In genomic region chr17:39772415-39772814, GRCh38 we compare ENCODE assay signal across 12 cellular contexts. TPM values are rescaled to one million over a fixed set of nuclear protein-coding genes. Genes with fewer than 3 reads are reported as not detected.
DNase-seq lines count a peak whose midpoint lies in the region; ATAC-seq and TF ChIP-seq lines count a peak whose summit lies in the region.
"Had no signal": no experiment of that assay in that cellular context is flagged by ENCODE, and none has a peak within 500 bp of the region (broad histone marks: within the 10 kb centered on the region; RNA-seq: fewer than 3 reads in every experiment).

No MANE protein-coding gene starts in this region.

- no peaks in the 10 kb centered on the region for H3K27me3 Mint-ChIP-seq in CD8-positive, alpha-beta T cell (ENCODE audit: low read depth)
- no peaks in the 10 kb centered on the region for H3K27me3 Mint-ChIP-seq in activated T-helper 1 cell treated with anti-CD3 and anti-CD28 coated beads, Interleukin-12 subunit alpha, Interleukin-12 subunit beta, Interleukin-2, Interleukin-4 antibody, amounts not matched to agents 30 ng/mL and 10 ng/mL and 1 ng/mL, durations not matched to agents 14 hours and 24 hours and 36 hours (ENCODE audit: insufficient read depth)
- H3K27me3 Mint-ChIP-seq in natural killer cell (ENCODE audit: low read depth in 2 of 2), result no peaks in the 10 kb centered on the region

- peaks cover 92% of the 10 kb centered on the region for H3K4me1 Mint-ChIP-seq in CD8-positive, alpha-beta T cell (ENCODE audit: low read depth)
- peaks cover 95% of the 10 kb centered on the region for H3K4me1 Mint-ChIP-seq in activated T-helper 1 cell treated with anti-CD3 and anti-CD28 coated beads, Interleukin-12 subunit alpha, Interleukin-12 subunit beta, Interleukin-2, Interleukin-4 antibody, amounts not matched to agents 30 ng/mL and 10 ng/mL and 1 ng/mL, durations not matched to agents 14 hours and 24 hours and 36 hours (ENCODE audit: low read depth)
- H3K4me1 Mint-ChIP-seq in natural killer cell, result peaks cover 94 to 95% of the 10 kb centered on the region in 2 donors

- POLR2A ChIA-PET in CD8-positive, alpha-beta T cell (lab: Charles Lee), result interaction anchor here (0.6 to 1.0 kb wide), 5 partner anchors 21 to 1049 kb away, joined by 3 read pairs; no protein-coding TSS in a partner anchor

- H3K9me3 ChIP-seq in CD8-positive, alpha-beta T cell (ENCODE audit: low read length), result no peaks in the 10 kb centered on the region
- H3K9me3 ChIP-seq: heart left ventricle had no signal

- H3K4me1 ChIP-seq in CD8-positive, alpha-beta T cell (ENCODE audit: insufficient read depth, low read length), result peaks cover 97% of the 10 kb centered on the region

- peak overlapping the region; percentile 78 for H3K4me3 Mint-ChIP-seq in CD8-positive, alpha-beta T cell
- H3K4me3 Mint-ChIP-seq in activated T-helper 1 cell treated with anti-CD3 and anti-CD28 coated beads, Interleukin-12 subunit alpha, Interleukin-12 subunit beta, Interleukin-2, Interleukin-4 antibody, amounts not matched to agents 30 ng/mL and 10 ng/mL and 1 ng/mL, durations not matched to agents 14 hours and 24 hours and 36 hours, result peak overlapping the region; percentile 49
- H3K4me3 Mint-ChIP-seq in natural killer cell, result peak overlapping the region; percentile 97

- no peak for ATAC-seq in CD8-positive, alpha-beta T cell
- ATAC-seq in natural killer cell, result no peak
- no peak for ATAC-seq in HG02885 (IDR thresholded peaks at IDR 0.05; ENCODE audit: poor library complexity, unreplicated experiment)
- no peak for ATAC-seq in GM21737 (IDR thresholded peaks at IDR 0.05; ENCODE audit: unreplicated experiment)
- ATAC-seq: heart left ventricle had no signal

- peaks cover 63% of the 10 kb centered on the region for H3K36me3 Mint-ChIP-seq in CD8-positive, alpha-beta T cell
- H3K36me3 Mint-ChIP-seq in activated T-helper 1 cell treated with anti-CD3 and anti-CD28 coated beads, Interleukin-12 subunit alpha, Interleukin-12 subunit beta, Interleukin-2, Interleukin-4 antibody, amounts not matched to agents 30 ng/mL and 10 ng/mL and 1 ng/mL, durations not matched to agents 14 hours and 24 hours and 36 hours (ENCODE audit: low read depth), result peaks cover 42% of the 10 kb centered on the region
- peaks cover 7% of the 10 kb centered on the region for H3K36me3 Mint-ChIP-seq in natural killer cell

- no peak for TF ChIP-seq CTCF in CD8-positive, alpha-beta T cell (IDR thresholded peaks at IDR 0.05)
- no peak for TF ChIP-seq CTCF in natural killer cell (IDR thresholded peaks at IDR 0.05)
- TF ChIP-seq CTCF in GM10266 (IDR thresholded peaks at IDR 0.05; ENCODE audit: control insufficient read depth, insufficient read depth, low read depth, missing control alignments), result no peak

- intact Hi-C loops in CD8-positive, alpha-beta T cell (cut with DNase I, micrococcal nuclease), result loop anchor here (5.0 to 10.0 kb wide), 3 partner anchors 40 to 542 kb away; partner anchors contain the start of genes LRRC3C (in 1 of the 2) and ORMDL3 (in 1 of the 2)
- intact Hi-C loops in activated T-helper 1 cell treated with anti-CD3 and anti-CD28 coated beads, Interleukin-12 subunit alpha, Interleukin-12 subunit beta, Interleukin-2, Interleukin-4 antibody, amounts not matched to agents 30 ng/mL and 10 ng/mL and 1 ng/mL, durations not matched to agents 14 hours and 24 hours and 36 hours (cut with micrococcal nuclease), result loop anchor here (5.0 to 10.0 kb wide), 5 partner anchors 155 to 792 kb away; partner anchors contain the start of genes CCR7, LRRC3C, ORMDL3 and PSMD3
- intact Hi-C loops in natural killer cell (cut with micrococcal nuclease), result loop anchor here (2.0 to 10.0 kb wide), 3 partner anchors 14 to 332 kb away; partner anchors contain the start of genes IKZF3 and NR1D1

- peak overlapping the region; percentile 97 for H3K27ac Mint-ChIP-seq in CD8-positive, alpha-beta T cell
- H3K27ac Mint-ChIP-seq in activated T-helper 1 cell treated with anti-CD3 and anti-CD28 coated beads, Interleukin-12 subunit alpha, Interleukin-12 subunit beta, Interleukin-2, Interleukin-4 antibody, amounts not matched to agents 30 ng/mL and 10 ng/mL and 1 ng/mL, durations not matched to agents 14 hours and 24 hours and 36 hours, result peak overlapping the region; percentile 29
- H3K27ac Mint-ChIP-seq in natural killer cell, result peak overlapping the region; percentile 94 to 98

- CTCF ChIA-PET in CD8-positive, alpha-beta T cell (lab: Charles Lee), result interaction anchor here (0.8 kb wide), 1 partner anchor 12 kb away, joined by 3 read pairs; no protein-coding TSS in a partner anchor

- H3K27me3 ChIP-seq in CD8-positive, alpha-beta T cell (ENCODE audit: insufficient read depth, low read length), result no peaks in the 10 kb centered on the region

- H3K4me3 ChIP-seq in CD8-positive, alpha-beta T cell (ENCODE audit: low read depth, low read length), result peak overlapping the region; percentile 15

- DNase-seq in CD8-positive, alpha-beta T cell, result no peak
- DNase-seq in activated T-helper 1 cell treated with anti-CD3 and anti-CD28 coated beads, Interleukin-12 subunit alpha, Interleukin-12 subunit beta, Interleukin-2, Interleukin-4 antibody, amounts not matched to agents 30 ng/mL and 10 ng/mL and 1 ng/mL, durations not matched to agents 14 hours and 24 hours and 36 hours (ENCODE audit: low spot score), result no peak
- no peak for DNase-seq in natural killer cell
- no peak for DNase-seq in GM10266 (ENCODE audit: extremely low spot score)
- DNase-seq: heart left ventricle; NCI-H1436 treated with DMSO at 0.1 percent for 48 hours; NCI-H524 treated with DMSO at 0.1 percent for 48 hours; retina; stimulated activated CD4-positive, alpha-beta T cell treated with anti-CD3 and anti-CD28 coated beads, Interleukin-4, amount 100 ng/mL, for 24 hours had no signal

- H3K9me3 Mint-ChIP-seq in CD8-positive, alpha-beta T cell, result no peaks in the 10 kb centered on the region
- no peaks in the 10 kb centered on the region for H3K9me3 Mint-ChIP-seq in activated T-helper 1 cell treated with anti-CD3 and anti-CD28 coated beads, Interleukin-12 subunit alpha, Interleukin-12 subunit beta, Interleukin-2, Interleukin-4 antibody, amounts not matched to agents 30 ng/mL and 10 ng/mL and 1 ng/mL, durations not matched to agents 14 hours and 24 hours and 36 hours
- no peaks in the 10 kb centered on the region for H3K9me3 Mint-ChIP-seq in natural killer cell

- TF ChIP-seq POLR2A in GM19099 (IDR thresholded peaks at IDR 0.05; ENCODE audit: extremely low read depth, insufficient read length, low read depth), result peak; percentile 18

- H3K27ac ChIP-seq in CD8-positive, alpha-beta T cell (ENCODE audit: low read depth, low read length), result peak overlapping the region; percentile 52

- H3K36me3 ChIP-seq in CD8-positive, alpha-beta T cell (ENCODE audit: insufficient read depth, low read length), result peaks cover 6% of the 10 kb centered on the region
- H3K36me3 ChIP-seq: heart left ventricle had no signal

RNA-seq across cellular contexts. Expression of gene GRB7, which starts 34.7 kb away (rescaled TPM):
- not detected for total RNA-seq in CD8-positive, alpha-beta T cell
- 0.64 and 0.73 TPM in 2 replicates for total RNA-seq in activated T-helper 1 cell treated with anti-CD3 and anti-CD28 coated beads, Interleukin-12 subunit alpha, Interleukin-12 subunit beta, Interleukin-2, Interleukin-4 antibody, amounts not matched to agents 30 ng/mL and 10 ng/mL and 1 ng/mL, durations not matched to agents 14 hours and 24 hours and 36 hours
- total RNA-seq in natural killer cell, result under 1 TPM in 1 of 3 donors, not detected in 2; 0.27 TPM

RNA-seq across cellular contexts. Expression of gene MIEN1, which starts 42.1 kb away (rescaled TPM):
- 10 to 100 TPM; 29.5 to 30.1 TPM for total RNA-seq in CD8-positive, alpha-beta T cell
- 33.3 and 37.1 TPM in 2 replicates for total RNA-seq in activated T-helper 1 cell treated with anti-CD3 and anti-CD28 coated beads, Interleukin-12 subunit alpha, Interleukin-12 subunit beta, Interleukin-2, Interleukin-4 antibody, amounts not matched to agents 30 ng/mL and 10 ng/mL and 1 ng/mL, durations not matched to agents 14 hours and 24 hours and 36 hours
- 10 to 100 TPM; 48.8 to 55.2 (median 51.6) TPM for total RNA-seq in natural killer cell

Comparison
In these comparisons a context has a peak if more than half of its experiments do, and no peak if none do; other contexts are left out.
1. H3K27ac Mint-ChIP-seq: peak in every context shown above with its lines; median percentile 97 in CD8-positive, alpha-beta T cell; 96 in natural killer cell; 29 in activated T-helper 1 cell treated with anti-CD3 and anti-CD28 coated beads, Interleukin-12 subunit alpha, Interleukin-12 subunit beta, Interleukin-2, Interleukin-4 antibody, amounts not matched to agents 30 ng/mL and 10 ng/mL and 1 ng/mL, durations not matched to agents 14 hours and 24 hours and 36 hours.